In genomic region chr19:18541258-18541991, GRCh38 we compare ENCODE assay signal across 9 cellular contexts. TPM values are rescaled to one million over a fixed set of nuclear protein-coding genes. Genes with fewer than 3 reads are reported as not detected.
A peak's percentile ranks its signal among the peaks of the same experiment; 100 is the strongest.
DNase-seq lines count a peak whose midpoint lies in the region; ATAC-seq and TF ChIP-seq lines count a peak whose summit lies in the region.
"Had no signal": no experiment of that assay in that cellular context is flagged by ENCODE, and none has a peak within 500 bp of the region (broad histone marks: within the 10 kb centered on the region; RNA-seq: fewer than 3 reads in every experiment).

No MANE protein-coding gene starts in this region.

- H3K36me3 Mint-ChIP-seq in activated T-cell treated with anti-CD3 and anti-CD28 coated beads, Interleukin-2, amount 50 U/mL, for 72 hours (ENCODE audit: insufficient read depth in 2 of 2): peaks cover 0 to 12% of the 10 kb centered on the region in 2 donors
- peaks cover 0 to 4% (median 4%) of the 10 kb centered on the region in 3 donors for H3K36me3 Mint-ChIP-seq in immature natural killer cell

- peak; percentile 19 for ATAC-seq in stimulated activated naive CD8-positive, alpha-beta T cell treated with anti-CD3 and anti-CD28 coated beads, Interleukin-15, Interleukin-2, amounts not matched to agents 100 U/mL and 50 U/mL, for 24 hours
- ATAC-seq in stimulated activated naive CD8-positive, alpha-beta T cell treated with anti-CD3 and anti-CD28 coated beads, Interleukin-15, amount 100 ng/mL, for 72 hours: no peak
- no peak for ATAC-seq in activated T-cell treated with anti-CD3 and anti-CD28 coated beads, Interleukin-2, amount 50 U/mL, for 72 hours (replicated peaks in 1 of 2)
- no peak for ATAC-seq in GM21529 (IDR thresholded peaks at IDR 0.05; ENCODE audit: unreplicated experiment)

- peak overlapping the region in 1 of 2 donors; percentile 52 for H3K27ac Mint-ChIP-seq in stimulated activated naive CD8-positive, alpha-beta T cell treated with anti-CD3 and anti-CD28 coated beads, Interleukin-15, amount 100 ng/mL, for 72 hours
- peak overlapping the region; percentile 95 for H3K27ac Mint-ChIP-seq in activated T-cell treated with anti-CD3 and anti-CD28 coated beads, Interleukin-2, amount 50 U/mL, for 72 hours
- peak overlapping the region in 3 of 6 donors; percentile 21 to 81 (median 76) for H3K27ac Mint-ChIP-seq in immature natural killer cell

- H3K36me3 ChIP-seq in Peyer's patch: peaks cover 0 to 45% (median 0%) of the 10 kb centered on the region in 3 donors

- no peaks in the 10 kb centered on the region for H3K9me3 ChIP-seq in Peyer's patch
- H3K9me3 ChIP-seq: right lobe of liver had no signal

- no peak overlapping the region for H3K4me3 ChIP-seq in Peyer's patch

- peak; percentile 23 for DNase-seq in stimulated activated naive CD8-positive, alpha-beta T cell treated with anti-CD3 and anti-CD28 coated beads, Interleukin-15, Interleukin-2, amounts not matched to agents 100 U/mL and 50 U/mL, for 24 hours
- no peak for DNase-seq in stimulated activated naive CD8-positive, alpha-beta T cell treated with anti-CD3 and anti-CD28 coated beads, Interleukin-15, amount 100 ng/mL, for 72 hours
- DNase-seq in activated T-cell treated with anti-CD3 and anti-CD28 coated beads, Interleukin-2, amount 50 U/mL, for 72 hours: no peak
- no peak for DNase-seq in immature natural killer cell
- DNase-seq in NCI-H2107 treated with DMSO at 0.1 percent for 48 hours (lab: John Stamatoyannopoulos, UW; ENCODE audit: unreplicated experiment): no peak
- DNase-seq in Peyer's patch: no peak
- DNase-seq in GDM1 (lab: John Stamatoyannopoulos, UW): no peak
- DNase-seq: right lobe of liver had no signal

- no peak for TF ChIP-seq POLR2A in Peyer's patch (IDR thresholded peaks at IDR 0.05)

- H3K4me3 Mint-ChIP-seq in stimulated activated naive CD8-positive, alpha-beta T cell treated with anti-CD3 and anti-CD28 coated beads, Interleukin-15, amount 100 ng/mL, for 72 hours: no peak overlapping the region
- peak overlapping the region; percentile 90 to 93 for H3K4me3 Mint-ChIP-seq in activated T-cell treated with anti-CD3 and anti-CD28 coated beads, Interleukin-2, amount 50 U/mL, for 72 hours
- peak overlapping the region; percentile 8 to 88 (median 33) for H3K4me3 Mint-ChIP-seq in immature natural killer cell

- TF ChIP-seq CTCF in Peyer's patch (IDR thresholded peaks at IDR 0.05): no peak

- H3K27me3 ChIP-seq in Peyer's patch: no peaks in the 10 kb centered on the region
- H3K27me3 ChIP-seq: right lobe of liver had no signal

- no peaks in the 10 kb centered on the region for H3K27me3 Mint-ChIP-seq in stimulated activated naive CD8-positive, alpha-beta T cell treated with anti-CD3 and anti-CD28 coated beads, Interleukin-15, amount 100 ng/mL, for 72 hours
- H3K27me3 Mint-ChIP-seq in activated T-cell treated with anti-CD3 and anti-CD28 coated beads, Interleukin-2, amount 50 U/mL, for 72 hours (ENCODE audit: low read depth): no peaks in the 10 kb centered on the region
- peaks cover 0 to 9% (median 0%) of the 10 kb centered on the region in 3 donors for H3K27me3 Mint-ChIP-seq in immature natural killer cell (ENCODE audit: low read depth in 3 of 3)

- peaks cover 0 to 17% (median 9%) of the 10 kb centered on the region in 4 donors for H3K4me1 ChIP-seq in Peyer's patch

- H3K9me3 Mint-ChIP-seq in stimulated activated naive CD8-positive, alpha-beta T cell treated with anti-CD3 and anti-CD28 coated beads, Interleukin-15, amount 100 ng/mL, for 72 hours: no peaks in the 10 kb centered on the region
- no peaks in the 10 kb centered on the region for H3K9me3 Mint-ChIP-seq in activated T-cell treated with anti-CD3 and anti-CD28 coated beads, Interleukin-2, amount 50 U/mL, for 72 hours
- H3K9me3 Mint-ChIP-seq in immature natural killer cell: no peaks in the 10 kb centered on the region

- peaks cover 35% of the 10 kb centered on the region for H3K4me1 Mint-ChIP-seq in stimulated activated naive CD8-positive, alpha-beta T cell treated with anti-CD3 and anti-CD28 coated beads, Interleukin-15, amount 100 ng/mL, for 72 hours
- H3K4me1 Mint-ChIP-seq in activated T-cell treated with anti-CD3 and anti-CD28 coated beads, Interleukin-2, amount 50 U/mL, for 72 hours (ENCODE audit: low read depth): peaks cover 34% of the 10 kb centered on the region
- H3K4me1 Mint-ChIP-seq in immature natural killer cell: peaks cover 21 to 30% of the 10 kb centered on the region in 2 donors

- no peak overlapping the region for H3K27ac ChIP-seq in Peyer's patch

RNA-seq across cellular contexts. Expression of gene FKBP8, which starts 1.9 kb away (rescaled TPM):
- total RNA-seq in activated T-cell treated with anti-CD3 and anti-CD28 coated beads, Interleukin-2, amount 50 U/mL, for 72 hours: 100 to 1,000 TPM; 223 to 239 TPM
- polyA plus RNA-seq in immature natural killer cell: 100 to 1,000 TPM in 1 of 3 donors, 10 to 100 TPM in 2; 85.7 to 137 (median 94.5) TPM
- 100 to 1,000 TPM; 231 to 333 (median 264) TPM for total RNA-seq in Peyer's patch

RNA-seq across cellular contexts. Expression of gene KXD1, which starts 16.2 kb away (rescaled TPM):
- total RNA-seq in activated T-cell treated with anti-CD3 and anti-CD28 coated beads, Interleukin-2, amount 50 U/mL, for 72 hours: 100 to 1,000 TPM; 127 to 139 TPM
- polyA plus RNA-seq in immature natural killer cell: 100 to 1,000 TPM in 1 of 3 donors, 10 to 100 TPM in 2; 85.9 to 134 (median 93.0) TPM
- 100 to 1,000 TPM in 3 of 4 donors, 10 to 100 TPM in 1; 82.0 to 226 (median 142) TPM for total RNA-seq in Peyer's patch

RNA-seq across cellular contexts. Expression of gene ELL, which starts 19.6 kb away (rescaled TPM):
- 10 to 100 TPM; 25.9 to 32.3 TPM for total RNA-seq in activated T-cell treated with anti-CD3 and anti-CD28 coated beads, Interleukin-2, amount 50 U/mL, for 72 hours
- polyA plus RNA-seq in immature natural killer cell: 10 to 100 TPM in 2 of 3 donors, 1 to 10 TPM in 1; 9.1 to 21.1 (median 11.1) TPM
- total RNA-seq in Peyer's patch: 10 to 100 TPM; 18.9 to 49.5 (median 34.2) TPM

RNA-seq across cellular contexts. Expression of gene UBA52, which starts 30.2 kb away (rescaled TPM):
- total RNA-seq in activated T-cell treated with anti-CD3 and anti-CD28 coated beads, Interleukin-2, amount 50 U/mL, for 72 hours: 1,000 to 10,000 TPM; 1,602 TPM
- 1,000 to 10,000 TPM in 1 of 3 donors, 100 to 1,000 TPM in 2; 613 to 1,093 (median 997) TPM for polyA plus RNA-seq in immature natural killer cell
- total RNA-seq in Peyer's patch: 100 to 1,000 TPM; 222 to 609 (median 308) TPM

RNA-seq across cellular contexts. Expression of gene REX1BD, which starts 47.2 kb away (rescaled TPM):
- 10 to 100 TPM; 46.2 to 59.5 TPM for total RNA-seq in activated T-cell treated with anti-CD3 and anti-CD28 coated beads, Interleukin-2, amount 50 U/mL, for 72 hours
- polyA plus RNA-seq in immature natural killer cell: 100 to 1,000 TPM; 123 to 175 (median 146) TPM
- 10 to 100 TPM; 68.1 to 76.3 (median 72.2) TPM for total RNA-seq in Peyer's patch

Comparison
In these comparisons a context has a peak if more than half of its experiments do, and no peak if none do; other contexts are left out.
1. H3K4me3 Mint-ChIP-seq: peak in activated T-cell treated with anti-CD3 and anti-CD28 coated beads, Interleukin-2, amount 50 U/mL, for 72 hours (2 of 2) and immature natural killer cell (5 of 5); none in stimulated activated naive CD8-positive, alpha-beta T cell treated with anti-CD3 and anti-CD28 coated beads, Interleukin-15, amount 100 ng/mL, for 72 hours (0 of 2).